In genomic region chrX:100600340-100600739, GRCh38 we compare ENCODE assay signal across 24 cellular contexts. TPM values are rescaled to one million over a fixed set of nuclear protein-coding genes. Genes with fewer than 3 reads are reported as not detected.
A peak's percentile ranks its signal among the peaks of the same experiment; 100 is the strongest.
DNase-seq lines count a peak whose midpoint lies in the region; ATAC-seq, FAIRE-seq and TF ChIP-seq lines count a peak whose summit lies in the region.
"Had no signal": no experiment of that assay in that cellular context is flagged by ENCODE, and none has a peak within 500 bp of the region (broad histone marks: within the 10 kb centered on the region; RNA-seq: fewer than 3 reads in every experiment).

No MANE protein-coding gene starts in this region.

- ATAC-seq in HG02610 (IDR thresholded peaks at IDR 0.05; ENCODE audit: unreplicated experiment) (peak; percentile 3), mucosa of descending colon (peak; percentile 39)

- intact Hi-C loops in mucosa of descending colon (cut with DNase I, micrococcal nuclease): no loop called here

- H3K4me3 ChIP-seq in ACC112 (ENCODE audit: low read depth, low read length) (peak overlapping the region; percentile 44; the same call in 1 of the 2 replicates), astrocyte (ENCODE audit: insufficient read depth, low read depth, low read length) (no peak overlapping the region), mucosa of descending colon (no peak overlapping the region)

- H3K9ac ChIP-seq in astrocyte (ENCODE audit: low read length): no peak overlapping the region

- H2AFZ ChIP-seq in ACC112 (ENCODE audit: low read length, unreplicated experiment) (no peak overlapping the region), astrocyte (ENCODE audit: low read depth, low read length) (no peak overlapping the region)

- no peak for DNase-seq in astrocyte (ENCODE audit: low read depth)
- no peak for DNase-seq in mucosa of descending colon
- no peak for DNase-seq in activated gamma-delta T cell treated with Interleukin-2 at 50 U/mL for 16 hours
- no peak for DNase-seq in HUDEP-2 (lab: John Stamatoyannopoulos, UW; ENCODE audit: unreplicated experiment in 76 of 76)
- DNase-seq in hepatic stellate cell (ENCODE audit: low spot score): no peak
- DNase-seq in GM03348 (ENCODE audit: low spot score): no peak
- DNase-seq: 8988T, DMS 273 treated with DMSO at 0.1 percent for 48 hours, DMS79 treated with DMSO at 0.1 percent for 48 hours, KG1, NCI-H1105, NCI-H146, NCI-H2081, NCI-H2171 treated with DMSO at 0.1 percent for 48 hours, NCI-H524 treated with DMSO at 0.1 percent for 48 hours, NCI-H82, SHP77 had no signal

- no peaks in the 10 kb centered on the region for H4K20me1 ChIP-seq in astrocyte (ENCODE audit: insufficient read depth, low read length)

- H3K36me3 ChIP-seq in ACC112 (ENCODE audit: insufficient read depth, low read length): no peaks in the 10 kb centered on the region
- H3K36me3 ChIP-seq in astrocyte (ENCODE audit: insufficient read depth, low read length): no peaks in the 10 kb centered on the region
- no peaks in the 10 kb centered on the region for H3K36me3 ChIP-seq in mucosa of descending colon (ENCODE audit: low read depth)

- H3K27ac ChIP-seq in ACC112 (ENCODE audit: low read depth, low read length) (no peak overlapping the region), astrocyte (ENCODE audit: low read depth, low read length) (no peak overlapping the region)

- H3K4me1 ChIP-seq in ACC112 (ENCODE audit: control insufficient read depth, insufficient read depth, low read length, unreplicated experiment) (no peaks in the 10 kb centered on the region), astrocyte (ENCODE audit: insufficient read depth, low read length) (no peaks in the 10 kb centered on the region), mucosa of descending colon (ENCODE audit: low read depth) (no peaks in the 10 kb centered on the region)

- H3K79me2 ChIP-seq in ACC112 (ENCODE audit: control insufficient read depth, insufficient read depth, low read length, unreplicated experiment) (no peaks in the 10 kb centered on the region), astrocyte (ENCODE audit: insufficient read depth, low read length) (no peaks in the 10 kb centered on the region)

- no peak overlapping the region for H3K4me3 Mint-ChIP-seq in astrocyte (ENCODE audit: unreplicated experiment)
- H3K4me3 Mint-ChIP-seq: CD4-positive, CD25-positive, alpha-beta regulatory T cell; T-helper 1 cell treated with Interleukin-12 subunit alpha and Interleukin-12 subunit beta and Interleukin-4 antibody, amounts not matched to agents 30 μg/mL and 1 μg/mL, for 36 hours had no signal

- no peaks in the 10 kb centered on the region for H3K36me3 Mint-ChIP-seq in astrocyte (ENCODE audit: low read depth, unreplicated experiment)
- H3K36me3 Mint-ChIP-seq: CD4-positive, CD25-positive, alpha-beta regulatory T cell had no signal

- no peaks in the 10 kb centered on the region for H3K27me3 Mint-ChIP-seq in astrocyte (ENCODE audit: low read depth, unreplicated experiment)
- H3K27me3 Mint-ChIP-seq: CD4-positive, CD25-positive, alpha-beta regulatory T cell had no signal

- peak; percentile 54 for FAIRE-seq in astrocyte (lab: Jason Lieb, UNC)
- FAIRE-seq: GM19239 had no signal

- TF ChIP-seq CTCF in astrocyte (IDR thresholded peaks at IDR 0.05; ENCODE audit: insufficient read depth, low read depth, low read length): no peak
- no peak for TF ChIP-seq CTCF in mucosa of descending colon (IDR thresholded peaks at IDR 0.05)

- H3K4me2 ChIP-seq in astrocyte (ENCODE audit: low read length): no peak overlapping the region

- H3K27ac Mint-ChIP-seq in astrocyte (ENCODE audit: unreplicated experiment): no peak overlapping the region
- H3K27ac Mint-ChIP-seq: CD4-positive, CD25-positive, alpha-beta regulatory T cell; T-helper 1 cell treated with Interleukin-12 subunit alpha and Interleukin-12 subunit beta and Interleukin-4 antibody, amounts not matched to agents 30 μg/mL and 1 μg/mL, for 36 hours had no signal

- H3K4me1 Mint-ChIP-seq in astrocyte (ENCODE audit: low read depth, unreplicated experiment): peaks cover 5% of the 10 kb centered on the region
- H3K4me1 Mint-ChIP-seq: CD4-positive, CD25-positive, alpha-beta regulatory T cell had no signal

- no peaks in the 10 kb centered on the region for H3K9me3 ChIP-seq in astrocyte (ENCODE audit: insufficient read depth, low read depth, low read length)
- H3K9me3 ChIP-seq in mucosa of descending colon: no peaks in the 10 kb centered on the region

- 0 out of 2 replicates have a peak, but pooled peaks cover 6% of the 10 kb centered on the region for H3K27me3 ChIP-seq in ACC112 (ENCODE audit: insufficient read depth, low read length)
- H3K27me3 ChIP-seq in astrocyte (ENCODE audit: insufficient read depth, low read length): no peaks in the 10 kb centered on the region

- no peaks in the 10 kb centered on the region for H3K9me3 Mint-ChIP-seq in astrocyte (ENCODE audit: unreplicated experiment)
- H3K9me3 Mint-ChIP-seq: CD4-positive, CD25-positive, alpha-beta regulatory T cell; T-helper 1 cell treated with Interleukin-12 subunit alpha and Interleukin-12 subunit beta and Interleukin-4 antibody, amounts not matched to agents 30 μg/mL and 1 μg/mL, for 36 hours had no signal

RNA-seq across cellular contexts. Expression of gene TNMD, which starts 15.6 kb away (rescaled TPM):
- total RNA-seq in astrocyte: not detected in 2 replicates
- total RNA-seq in mucosa of descending colon: 1 to 10 TPM in 1 of 3 donors, under 1 TPM in 2; 0.60 to 1.5 (median 0.77) TPM
- total RNA-seq: CD4-positive, CD25-positive, alpha-beta regulatory T cell; H4; RPMI7951 had no signal

RNA-seq across cellular contexts. Expression of gene TSPAN6, which starts 36.3 kb away (rescaled TPM):
- total RNA-seq in astrocyte (49.7 and 51.2 TPM in 2 replicates), mucosa of descending colon (100 to 1,000 TPM in 2 of 3 donors, 10 to 100 TPM in 1; 63.0 to 132 (median 111) TPM)

RNA-seq across cellular contexts. Expression of gene SRPX2, which starts 43.7 kb away (rescaled TPM):
- total RNA-seq in astrocyte (39.3 and 50.1 TPM in 2 replicates), mucosa of descending colon (10 to 100 TPM in 2 of 3 donors, 1 to 10 TPM in 1; 3.3 to 17.6 (median 13.9) TPM)
- total RNA-seq: CD4-positive, CD25-positive, alpha-beta regulatory T cell had no signal
